ENCODE assay signal across 18 cellular contexts in the genomic region with DNA sequence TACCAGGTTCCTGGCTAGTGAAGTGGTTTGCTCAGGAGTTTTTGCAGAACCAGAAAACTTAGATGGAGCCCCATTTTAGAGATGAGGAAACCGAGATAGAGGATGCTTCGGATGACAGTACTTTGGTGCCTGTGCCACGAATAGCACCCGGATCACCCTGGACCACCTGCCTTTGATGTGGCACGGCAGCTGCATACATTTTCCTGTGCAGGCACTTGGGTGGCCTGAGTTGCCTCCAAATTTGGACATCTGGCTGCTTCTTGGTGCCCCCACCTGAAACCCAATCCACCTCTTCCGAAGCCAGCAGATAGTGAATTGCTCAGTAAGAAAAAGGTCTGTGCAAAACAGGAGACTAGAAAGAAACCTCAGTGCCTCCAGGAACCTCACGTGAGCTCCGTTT.
DNase-seq lines count a peak whose midpoint lies in the region; ATAC-seq and TF ChIP-seq lines count a peak whose summit lies in the region.
"Had no signal": no experiment of that assay in that cellular context is flagged by ENCODE, and none has a peak within 500 bp of the region (broad histone marks: within the 10 kb centered on the region; RNA-seq: fewer than 3 reads in every experiment).

No MANE protein-coding gene starts in this region.

- H3K27me3 ChIP-seq in endodermal cell (ENCODE audit: control insufficient read depth, insufficient read depth, low read length, poor library complexity, severe bottlenecking) = no peaks in the 10 kb centered on the region
- H3K27me3 ChIP-seq: cardiac muscle cell, foreskin keratinocyte had no signal

- H3K27me3 Mint-ChIP-seq in activated naive CD4-positive, alpha-beta T cell treated with anti-CD3 and anti-CD28 coated beads for 36 hours (ENCODE audit: low read depth) = no peaks in the 10 kb centered on the region
- H3K27me3 Mint-ChIP-seq in T-helper 1 cell treated with Interleukin-12 subunit alpha and Interleukin-12 subunit beta and Interleukin-4 antibody, amounts not matched to agents 30 μg/mL and 1 μg/mL, for 36 hours (ENCODE audit: low read depth) = peaks cover 3% of the 10 kb centered on the region
- H3K27me3 Mint-ChIP-seq in endodermal cell (ENCODE audit: insufficient read depth) = peaks cover 3% of the 10 kb centered on the region
- peaks cover 21% of the 10 kb centered on the region for H3K27me3 Mint-ChIP-seq in stimulated activated naive CD8-positive, alpha-beta T cell treated with anti-CD3 and anti-CD28 coated beads, Interleukin-15, amount 100 ng/mL, for 72 hours

- ATAC-seq in stimulated activated naive CD8-positive, alpha-beta T cell treated with anti-CD3 and anti-CD28 coated beads, Interleukin-15, amount 100 ng/mL, for 72 hours = no peak
- ATAC-seq: foreskin keratinocyte, HepG2 had no signal

- H3K4me1 Mint-ChIP-seq in activated naive CD4-positive, alpha-beta T cell treated with anti-CD3 and anti-CD28 coated beads for 36 hours (ENCODE audit: low read depth) = peaks cover 74% of the 10 kb centered on the region
- H3K4me1 Mint-ChIP-seq in T-helper 1 cell treated with Interleukin-12 subunit alpha and Interleukin-12 subunit beta and Interleukin-4 antibody, amounts not matched to agents 30 μg/mL and 1 μg/mL, for 36 hours (ENCODE audit: low read depth) = peaks cover 75% of the 10 kb centered on the region
- H3K4me1 Mint-ChIP-seq in endodermal cell = peaks cover 18% of the 10 kb centered on the region
- peaks cover 83% of the 10 kb centered on the region for H3K4me1 Mint-ChIP-seq in stimulated activated naive CD8-positive, alpha-beta T cell treated with anti-CD3 and anti-CD28 coated beads, Interleukin-15, amount 100 ng/mL, for 72 hours

- H3K4me3 Mint-ChIP-seq in activated naive CD4-positive, alpha-beta T cell treated with anti-CD3 and anti-CD28 coated beads for 36 hours = no peak overlapping the region
- H3K4me3 Mint-ChIP-seq in T-helper 1 cell treated with Interleukin-12 subunit alpha and Interleukin-12 subunit beta and Interleukin-4 antibody, amounts not matched to agents 30 μg/mL and 1 μg/mL, for 36 hours = peak overlapping the region; percentile 58
- H3K4me3 Mint-ChIP-seq in endodermal cell = no peak overlapping the region
- H3K4me3 Mint-ChIP-seq in stimulated activated naive CD8-positive, alpha-beta T cell treated with anti-CD3 and anti-CD28 coated beads, Interleukin-15, amount 100 ng/mL, for 72 hours = peak overlapping the region; percentile 56 to 72

- no peak overlapping the region for H3K9ac ChIP-seq in endodermal cell (ENCODE audit: extremely low read depth, low read length, poor library complexity, severe bottlenecking)

- no peak for TF ChIP-seq CTCF in endodermal cell (conservative IDR thresholded peaks at IDR 0.05)

- no peak for DNase-seq in activated naive CD4-positive, alpha-beta T cell treated with anti-CD3 and anti-CD28 coated beads for 36 hours
- DNase-seq in activated naive CD4-positive, alpha-beta T cell treated with Interleukin-2 at 50 U/mL for 16 hours = no peak
- peak; percentile 20 for DNase-seq in endodermal cell
- no peak for DNase-seq in stimulated activated naive CD8-positive, alpha-beta T cell treated with anti-CD3 and anti-CD28 coated beads, Interleukin-15, amount 100 ng/mL, for 72 hours
- DNase-seq in NCI-H226 = no peak
- no peak for DNase-seq in NCI-H69 (lab: John Stamatoyannopoulos, UW)
- no peak for DNase-seq in NCI-H1694 (lab: John Stamatoyannopoulos, UW)
- DNase-seq: DMS153; foreskin keratinocyte; HCEC 1CT; NCI-H1092; occipital lobe; stimulated activated naive CD4-positive, alpha-beta T cell had no signal

- peak overlapping the region; percentile 34 for H3K27ac Mint-ChIP-seq in activated naive CD4-positive, alpha-beta T cell treated with anti-CD3 and anti-CD28 coated beads for 36 hours
- H3K27ac Mint-ChIP-seq in T-helper 1 cell treated with Interleukin-12 subunit alpha and Interleukin-12 subunit beta and Interleukin-4 antibody, amounts not matched to agents 30 μg/mL and 1 μg/mL, for 36 hours = peak overlapping the region; percentile 88
- H3K27ac Mint-ChIP-seq in endodermal cell = no peak overlapping the region
- H3K27ac Mint-ChIP-seq in stimulated activated naive CD8-positive, alpha-beta T cell treated with anti-CD3 and anti-CD28 coated beads, Interleukin-15, amount 100 ng/mL, for 72 hours = peak overlapping the region in 1 of 2 donors; percentile 56

- H3K9me3 ChIP-seq in endodermal cell (ENCODE audit: control insufficient read depth, low read length) = no peaks in the 10 kb centered on the region

- 92 to 100% methylated on average over 5 to 8 of the region's 8 CpGs for WGBS in endodermal cell (ENCODE audit: insufficient coverage in 1 of 2, insufficient read length in 1 of 2), 2 experiments

- H3K4me1 ChIP-seq in endodermal cell (ENCODE audit: control insufficient read depth, insufficient read depth, low read length) = peaks cover 4% of the 10 kb centered on the region
- H3K4me1 ChIP-seq: foreskin keratinocyte had no signal

- H3K36me3 ChIP-seq in endodermal cell (ENCODE audit: control insufficient read depth, insufficient read depth, low read length) = no peaks in the 10 kb centered on the region
- H3K36me3 ChIP-seq: cardiac muscle cell had no signal

- no peak overlapping the region for H3K27ac ChIP-seq in endodermal cell (ENCODE audit: low read depth, low read length)
- H3K27ac ChIP-seq: cardiac muscle cell, foreskin keratinocyte, SK-N-MC had no signal

- no peaks in the 10 kb centered on the region for H3K9me3 Mint-ChIP-seq in activated naive CD4-positive, alpha-beta T cell treated with anti-CD3 and anti-CD28 coated beads for 36 hours
- no peaks in the 10 kb centered on the region for H3K9me3 Mint-ChIP-seq in T-helper 1 cell treated with Interleukin-12 subunit alpha and Interleukin-12 subunit beta and Interleukin-4 antibody, amounts not matched to agents 30 μg/mL and 1 μg/mL, for 36 hours
- no peaks in the 10 kb centered on the region for H3K9me3 Mint-ChIP-seq in endodermal cell
- H3K9me3 Mint-ChIP-seq in stimulated activated naive CD8-positive, alpha-beta T cell treated with anti-CD3 and anti-CD28 coated beads, Interleukin-15, amount 100 ng/mL, for 72 hours = no peaks in the 10 kb centered on the region

- H3K4me3 ChIP-seq in endodermal cell (ENCODE audit: low read length) = no peak overlapping the region
- H3K4me3 ChIP-seq: cardiac muscle cell, lung, SK-N-MC had no signal

- intact Hi-C loops in activated naive CD4-positive, alpha-beta T cell treated with anti-CD3 and anti-CD28 coated beads for 36 hours (cut with micrococcal nuclease) = loop anchor here (1.0 to 10.0 kb wide), 9 partner anchors 20 to 1666 kb away; a partner anchor contains a TSS

- CTCF ChIA-PET in activated naive CD4-positive, alpha-beta T cell treated with anti-CD3 and anti-CD28 coated beads for 36 hours (lab: Charles Lee) = no interaction called here

- H3K36me3 Mint-ChIP-seq in activated naive CD4-positive, alpha-beta T cell treated with anti-CD3 and anti-CD28 coated beads for 36 hours (ENCODE audit: low read depth) = no peaks in the 10 kb centered on the region
- peaks cover 5% of the 10 kb centered on the region for H3K36me3 Mint-ChIP-seq in T-helper 1 cell treated with Interleukin-12 subunit alpha and Interleukin-12 subunit beta and Interleukin-4 antibody, amounts not matched to agents 30 μg/mL and 1 μg/mL, for 36 hours (ENCODE audit: low read depth)
- no peaks in the 10 kb centered on the region for H3K36me3 Mint-ChIP-seq in endodermal cell (ENCODE audit: low read depth)

Comparison
In these comparisons a context has a peak if more than half of its experiments do, and no peak if none do; other contexts are left out.
1. H3K4me3 Mint-ChIP-seq: peak in T-helper 1 cell treated with Interleukin-12 subunit alpha and Interleukin-12 subunit beta and Interleukin-4 antibody, amounts not matched to agents 30 μg/mL and 1 μg/mL, for 36 hours (single experiment) and stimulated activated naive CD8-positive, alpha-beta T cell treated with anti-CD3 and anti-CD28 coated beads, Interleukin-15, amount 100 ng/mL, for 72 hours (2 of 2); none in activated naive CD4-positive, alpha-beta T cell treated with anti-CD3 and anti-CD28 coated beads for 36 hours (single experiment) and endodermal cell (single experiment).